ENCODE assay signal across 7 cellular contexts in genomic region chr22:19717691-19718254, GRCh38. TPM values are rescaled to one million over a fixed set of nuclear protein-coding genes. Genes with fewer than 3 reads are reported as not detected.
DNase-seq lines count a peak whose midpoint lies in the region; ATAC-seq, FAIRE-seq and TF ChIP-seq lines count a peak whose summit lies in the region.

No MANE protein-coding gene starts in this region.

- peak overlapping the region; percentile 70 to 73 for H3K4me3 ChIP-seq in right atrium auricular region
- H3K4me3 ChIP-seq in psoas muscle, result peak overlapping the region; percentile 67
- H3K4me3 ChIP-seq in urinary bladder (ENCODE audit: low read depth, low read length), result peak overlapping the region; percentile 56

- H3K4me3 Mint-ChIP-seq in IgD-negative memory B cell, result peak overlapping the region; percentile 66 to 85 (median 70)
- H3K4me3 Mint-ChIP-seq in T-helper 17 cell, result peak overlapping the region; percentile 71

- H3K4me1 Mint-ChIP-seq in IgD-negative memory B cell (peaks cover 0 to 6% (median 4%) of the 10 kb centered on the region in 3 donors), T-helper 17 cell (peaks cover 5% of the 10 kb centered on the region)

- TF ChIP-seq POLR2A in GM12891 (IDR thresholded peaks at IDR 0.05; ENCODE audit: low read depth, low read length), result no peak

- H3K9me3 ChIP-seq in T-helper 17 cell (ENCODE audit: control insufficient read depth, low read length, poor library complexity, severe bottlenecking) (no peaks in the 10 kb centered on the region), right atrium auricular region (no peaks in the 10 kb centered on the region), psoas muscle (no peaks in the 10 kb centered on the region)

- 8 to 19% (median 19%) methylated on average over 26 to 61 of the region's 61 CpGs for WGBS in psoas muscle, 3 donors
- WGBS in urinary bladder, result 11% methylated on average over 61 of the region's 61 CpGs

- ATAC-seq in T-helper 17 cell (peak; percentile 96), psoas muscle (peak; percentile 84 to 92 (median 88))

- intact Hi-C loops in psoas muscle (cut with DNase I), result loop anchor here in 1 of 2 donors (2.0 kb wide), 1 partner anchor 39 kb away; no protein-coding TSS in a partner anchor

- H3K9me3 Mint-ChIP-seq in IgD-negative memory B cell, result peaks cover 0 to 1% (median 0%) of the 10 kb centered on the region in 3 donors

- peak; percentile 97 for DNase-seq in GM12891 (ENCODE audit: insufficient read length, low spot score)
- DNase-seq in T-helper 17 cell, result peak; percentile 76 to 87 (median 78)
- DNase-seq in amniotic stem cell (lab: John Stamatoyannopoulos, UW), result peak; percentile 28
- no peak for DNase-seq in right atrium auricular region (ENCODE audit: low spot score)
- peak; percentile 84 to 88 for DNase-seq in psoas muscle

- H3K27ac Mint-ChIP-seq in IgD-negative memory B cell (peak overlapping the region in 2 of 3 donors; percentile 67 to 85), T-helper 17 cell (no peak overlapping the region)

- H3K36me3 Mint-ChIP-seq in IgD-negative memory B cell, result no peaks in the 10 kb centered on the region
- H3K36me3 Mint-ChIP-seq in T-helper 17 cell (ENCODE audit: low read depth), result peaks cover 4% of the 10 kb centered on the region

- peak; percentile 89 for FAIRE-seq in GM12891 (lab: Jason Lieb, UNC)

- H3K36me3 ChIP-seq in right atrium auricular region (peaks cover 25% of the 10 kb centered on the region), psoas muscle (ENCODE audit: insufficient read depth in 1 of 2, low read depth in 1 of 2) (no peaks in the 10 kb centered on the region), urinary bladder (ENCODE audit: insufficient read depth) (no peaks in the 10 kb centered on the region)

- H3K4me1 ChIP-seq in right atrium auricular region, result peaks cover 0 to 82% of the 10 kb centered on the region in 2 donors
- H3K4me1 ChIP-seq in psoas muscle, result peaks cover 8% of the 10 kb centered on the region
- H3K4me1 ChIP-seq in urinary bladder (ENCODE audit: insufficient read depth), result no peaks in the 10 kb centered on the region

- H3K27me3 ChIP-seq in right atrium auricular region (no peaks in the 10 kb centered on the region), psoas muscle (ENCODE audit: insufficient read depth in 3 of 3, low read length in 2 of 3) (peaks cover 0 to 20% (median 5%) of the 10 kb centered on the region in 3 donors)

- H3K27ac ChIP-seq in right atrium auricular region, result peak overlapping the region; percentile 91 to 96
- H3K27ac ChIP-seq in psoas muscle, result no peak overlapping the region
- H3K27ac ChIP-seq in urinary bladder (ENCODE audit: low read depth), result no peak overlapping the region

- TF ChIP-seq CTCF in right atrium auricular region (IDR thresholded peaks at IDR 0.05) (peak; percentile 98 to 99), psoas muscle (IDR thresholded peaks at IDR 0.05) (peak; percentile 99)

- H3K27me3 Mint-ChIP-seq in IgD-negative memory B cell, result peaks cover 52% of the 10 kb centered on the region
- H3K27me3 Mint-ChIP-seq in T-helper 17 cell, result peaks cover 37% of the 10 kb centered on the region

TF ChIP-seq in GM12891, 5 proteins besides CTCF, POLR2A, EP300 and RAD21:
- TF ChIP-seq TAF1 (IDR thresholded peaks at IDR 0.05; ENCODE audit: low read depth, low read length) (no peak), POU2F2 (IDR thresholded peaks at IDR 0.05; ENCODE audit: low read depth, low read length) (no peak), POLR2AphosphoS5 (IDR thresholded peaks at IDR 0.05; ENCODE audit: low read depth, low read length) (no peak), SPI1 (IDR thresholded peaks at IDR 0.05; ENCODE audit: low read depth, low read length) (no peak), PAX5 (IDR thresholded peaks at IDR 0.05; ENCODE audit: insufficient read depth, low read length, severe bottlenecking) (no peak)

RNA-seq across cellular contexts. Expression of gene SEPTIN5, which starts 3.5 kb away (rescaled TPM):
- 0.74 TPM for polyA plus RNA-seq in GM12891 (2012; ENCODE audit: low read depth, missing spikeins)
- polyA plus RNA-seq in IgD-negative memory B cell (0.43 TPM), psoas muscle (1 to 10 TPM; 3.7 to 7.0 (median 4.8) TPM), urinary bladder (20.9 TPM)
- total RNA-seq in T-helper 17 cell (10 to 100 TPM in 1 of 2 donors, 1 to 10 TPM in 1; 2.8 to 54.7 TPM), right atrium auricular region (100 to 1,000 TPM; 162 to 287 TPM), psoas muscle (10 to 100 TPM in 1 of 4 donors, 1 to 10 TPM in 3; 6.0 to 10.9 (median 8.3) TPM), urinary bladder (25.6 TPM)

RNA-seq across cellular contexts. Expression of gene GP1BB, which starts 5.6 kb away (rescaled TPM):
- not detected for polyA plus RNA-seq in GM12891 (2012; ENCODE audit: low read depth, missing spikeins)
- polyA plus RNA-seq in IgD-negative memory B cell, result 2.0 TPM
- 100 to 1,000 TPM in 1 of 2 donors, 1 to 10 TPM in 1; 3.5 to 113 TPM for total RNA-seq in T-helper 17 cell
- total RNA-seq in right atrium auricular region, result 10 to 100 TPM; 25.8 to 34.7 TPM
- 1 to 10 TPM in 1 of 4 donors, not detected in 3; 1.8 TPM for total RNA-seq in psoas muscle
- polyA plus RNA-seq in psoas muscle, result under 1 TPM; 0.14 to 0.63 (median 0.53) TPM
- 1.6 TPM for total RNA-seq in urinary bladder
- 2.2 TPM for polyA plus RNA-seq in urinary bladder

RNA-seq across cellular contexts. Expression of gene TBX1, which starts 42.8 kb away (rescaled TPM):
- not detected for polyA plus RNA-seq in GM12891 (2012; ENCODE audit: low read depth, missing spikeins)
- polyA plus RNA-seq in IgD-negative memory B cell (not detected), psoas muscle (10 to 100 TPM; 18.2 to 80.8 (median 63.8) TPM), urinary bladder (1.4 TPM)
- total RNA-seq in T-helper 17 cell (not detected), right atrium auricular region (under 1 TPM in 1 of 2 donors, not detected in 1; 0.24 TPM), psoas muscle (100 to 1,000 TPM in 2 of 4 donors, 10 to 100 TPM in 2; 76.0 to 112 (median 91.8) TPM), urinary bladder (1.2 TPM)

Comparison
In these comparisons a context has a peak if more than half of its experiments do, and no peak if none do; other contexts are left out.
1. H3K27ac ChIP-seq: peak in right atrium auricular region (2 of 2); none in psoas muscle (single experiment) and urinary bladder (single experiment).
2. RNA of gene TBX1, which starts 42.8 kb away (total RNA-seq): 76.0 to 112 TPM in psoas muscle; 1.2 TPM in urinary bladder (single experiment), 0.24 TPM in right atrium auricular region and not detected in T-helper 17 cell; every median in the first group is over 10 times any median in the second.
3. Peak in every context shown above with its lines, with median percentiles within 50 percentile points of each other: H3K4me3 ChIP-seq.